Comparison of ENCODE assay signal across 13 cellular contexts in genomic region chr4:1753692-1754311, GRCh38.
"Had no signal": no experiment of that assay in that cellular context is flagged by ENCODE, and none has a peak within 500 bp of the region (broad histone marks: within the 10 kb centered on the region; RNA-seq: fewer than 3 reads in every experiment).

No MANE protein-coding gene starts in this region.

- H3K9me3 Mint-ChIP-seq: activated naive CD8-positive, alpha-beta T cell treated with anti-CD3 and anti-CD28 coated beads, Interleukin-2, amount 10 ng/mL, durations not matched to agents 7 days and 5 days; stimulated activated naive CD8-positive, alpha-beta T cell treated with anti-CD3 and anti-CD28 coated beads, Interleukin-15, amount 100 ng/mL, for 72 hours had no signal

- H3K9me3 ChIP-seq: breast epithelium, heart left ventricle, uterus had no signal

- DNase-seq: activated CD4-positive, alpha-beta T cell treated with anti-CD3 and anti-CD28 coated beads, Interleukin-2, amount 50 U/mL, for 4 hours; activated CD4-positive, CD25-positive, alpha-beta regulatory T cell; activated naive CD8-positive, alpha-beta T cell treated with anti-CD3 and anti-CD28 coated beads, Interleukin-2, amount 10 ng/mL, durations not matched to agents 7 days and 5 days; activated T-cell treated with anti-CD3 and anti-CD28 coated beads, Interleukin-2, amount 50 U/mL, for 1 hour; anterior cingulate cortex; foreskin keratinocyte; heart left ventricle; islet precursor cell; stimulated activated CD4-positive, alpha-beta T cell treated with anti-CD3 and anti-CD28 coated beads, Interleukin-15, amount 100 ng/mL, for 24 hours; stimulated activated CD4-positive, alpha-beta T cell treated with anti-CD3 and anti-CD28 coated beads, Interleukin-4, amount 100 ng/mL, for 24 hours; uterus had no signal

- H3K4me1 ChIP-seq: breast epithelium had no signal

- H3K36me3 ChIP-seq: breast epithelium, heart left ventricle, uterus had no signal

- H3K36me3 Mint-ChIP-seq: activated naive CD8-positive, alpha-beta T cell treated with anti-CD3 and anti-CD28 coated beads, Interleukin-2, amount 10 ng/mL, durations not matched to agents 7 days and 5 days had no signal

- H3K27me3 Mint-ChIP-seq: activated naive CD8-positive, alpha-beta T cell treated with anti-CD3 and anti-CD28 coated beads, Interleukin-2, amount 10 ng/mL, durations not matched to agents 7 days and 5 days had no signal

- H3K27me3 ChIP-seq: breast epithelium, foreskin keratinocyte, heart left ventricle, uterus had no signal

- ATAC-seq: foreskin keratinocyte, heart left ventricle had no signal

- H3K4me3 ChIP-seq: breast epithelium, heart left ventricle, uterus had no signal

- H3K27ac ChIP-seq: foreskin keratinocyte, heart left ventricle, uterus had no signal
